ENCODE assay signal across 1 cellular context in genomic region chr1:1402081-1402900, GRCh38.
A peak's percentile ranks its signal among the peaks of the same experiment; 100 is the strongest.
TF ChIP-seq lines count a peak whose summit lies in the region.

No MANE protein-coding gene starts in this region.

TF ChIP-seq in K562, 482 proteins besides CTCF, POLR2A, EP300 and RAD21 (continues in another document):
- TF ChIP-seq TAF1 (IDR thresholded peaks at IDR 0.05; ENCODE audit: control insufficient read depth, extremely low read depth, insufficient read depth, low read length, severe bottlenecking) (no peak), RFX5 (IDR thresholded peaks at IDR 0.05; ENCODE audit: low read depth, low read length) (no peak), CREB1 (IDR thresholded peaks at IDR 0.05) (0 out of 2 replicates have a peak, but pooled peaks have one; percentile 12), CREB1 (CRISPR knock-in tag; IDR thresholded peaks at IDR 0.05) (no peak), SUPT5H (IDR thresholded peaks at IDR 0.05) (peak; percentile 47; the same call in 1 of the 2 replicates), HBP1 (CRISPR knock-in tag; IDR thresholded peaks at IDR 0.05) (no peak), MEF2D (tag; conservative IDR thresholded peaks at IDR 0.05; ENCODE audit: low read depth) (0 out of 2 replicates have a peak, but pooled peaks have one; percentile 9), MLX (CRISPR knock-in tag; conservative IDR thresholded peaks at IDR 0.05) (no peak), ESRRA (IDR thresholded peaks at IDR 0.05; ENCODE audit: borderline replicate concordance, low read depth) (no peak), ZNF318 (IDR thresholded peaks at IDR 0.05; ENCODE audit: borderline replicate concordance in 1 of 2, low read depth in 1 of 2) (no peak), ZNF79 (CRISPR knock-in tag; IDR thresholded peaks at IDR 0.05; ENCODE audit: low read depth) (no peak), SMAD4 (CRISPR knock-in tag; conservative IDR thresholded peaks at IDR 0.05) (0 out of 2 replicates have a peak, but pooled peaks have one; percentile 26), ETV5 (CRISPR knock-in tag; IDR thresholded peaks at IDR 0.05; ENCODE audit: low read depth) (0 out of 2 replicates have a peak, but pooled peaks have one; percentile 26), ZNF76 (CRISPR knock-in tag; IDR thresholded peaks at IDR 0.05; ENCODE audit: borderline replicate concordance) (no peak), CXXC5 (CRISPR knock-in tag; IDR thresholded peaks at IDR 0.05) (peak; percentile 36; the same call in 1 of the 2 replicates), NBN (IDR thresholded peaks at IDR 0.05; ENCODE audit: low read depth) (no peak), ARHGAP35 (IDR thresholded peaks at IDR 0.05; ENCODE audit: partially characterized antibody) (no peak), RAD51 (IDR thresholded peaks at IDR 0.05; ENCODE audit: borderline replicate concordance, low read depth) (no peak), ZNF584 (CRISPR knock-in tag; IDR thresholded peaks at IDR 0.05; ENCODE audit: low read depth) (no peak), MEIS2 (IDR thresholded peaks at IDR 0.05; ENCODE audit: partially characterized antibody) (no peak), KLF16 (IDR thresholded peaks at IDR 0.05) (no peak), MTA2 (IDR thresholded peaks at IDR 0.05; ENCODE audit: low read depth) (no peak), THRB (CRISPR knock-in tag; conservative IDR thresholded peaks at IDR 0.05) (0 out of 2 replicates have a peak, but pooled peaks have one; percentile 1), RBM14 (IDR thresholded peaks at IDR 0.05; ENCODE audit: borderline replicate concordance, insufficient read depth, low read depth, low read length) (no peak), ZBTB33 (CRISPR knock-in tag; IDR thresholded peaks at IDR 0.05) (peak; percentile 98), ZNF511 (CRISPR knock-in tag; IDR thresholded peaks at IDR 0.05) (peak; percentile 14; the same call in 1 of the 2 replicates), LCOR (CRISPR knock-in tag; IDR thresholded peaks at IDR 0.05) (no peak), JUND (IDR thresholded peaks at IDR 0.05; ENCODE audit: borderline replicate concordance, low read depth, low read length) (peak; percentile 27; the same call in 1 of the 2 replicates), JUND (tag; IDR thresholded peaks at IDR 0.05; ENCODE audit: borderline replicate concordance, low read depth, low read length) (peak; percentile 14; the same call in 1 of the 3 replicates), HIVEP1 (CRISPR knock-in tag; IDR thresholded peaks at IDR 0.05) (no peak), PHF8 (IDR thresholded peaks at IDR 0.05; ENCODE audit: borderline replicate concordance, low read length) (no peak), CBX5 (IDR thresholded peaks at IDR 0.05; ENCODE audit: borderline replicate concordance, low read depth) (no peak), HDAC1 (IDR thresholded peaks at IDR 0.05) (no peak), ETS1 (conservative IDR thresholded peaks at IDR 0.05; ENCODE audit: control insufficient read depth, low read depth, low read length) (0 out of 2 replicates have a peak, but pooled peaks have one; percentile 2), NR0B1 (IDR thresholded peaks at IDR 0.05; ENCODE audit: partially characterized antibody) (no peak), ZNF586 (CRISPR knock-in tag; conservative IDR thresholded peaks at IDR 0.05) (no peak), ZNF384 (IDR thresholded peaks at IDR 0.05; ENCODE audit: low read depth, low read length) (peak; percentile 47; the same call in 1 of the 2 replicates), CREB3 (tag; conservative IDR thresholded peaks at IDR 0.05; ENCODE audit: low read depth) (no peak), POLR2AphosphoS2 (IDR thresholded peaks at IDR 0.05; ENCODE audit: low read length) (peak; percentile 18; the same call in 1 of the 2 replicates)
